ENCODE assay signal across 9 cellular contexts in genomic region chr13:107650081-107650701, GRCh38.
DNase-seq lines count a peak whose midpoint lies in the region; ATAC-seq and TF ChIP-seq lines count a peak whose summit lies in the region.
"Had no signal": no experiment of that assay in that cellular context is flagged by ENCODE, and none has a peak within 500 bp of the region (broad histone marks: within the 10 kb centered on the region; RNA-seq: fewer than 3 reads in every experiment).

No MANE protein-coding gene starts in this region.

- no peak overlapping the region for H3K27ac ChIP-seq in SJSA1
- no peak overlapping the region for H3K27ac ChIP-seq in colonic mucosa
- no peak overlapping the region for H3K27ac ChIP-seq in right lobe of liver
- H3K27ac ChIP-seq in thoracic aorta: no peak overlapping the region

- no peaks in the 10 kb centered on the region for H3K9me3 Mint-ChIP-seq in CD14-positive monocyte

- H3K4me1 Mint-ChIP-seq in CD14-positive monocyte: no peaks in the 10 kb centered on the region
- H3K4me1 Mint-ChIP-seq: naive B cell had no signal

- H3K9me3 ChIP-seq in SJSA1 (replicated peaks) (no peaks in the 10 kb centered on the region), colonic mucosa (no peaks in the 10 kb centered on the region), right lobe of liver (no peaks in the 10 kb centered on the region), thoracic aorta (no peaks in the 10 kb centered on the region)

- H3K4me3 ChIP-seq in SJSA1 (no peak overlapping the region), colonic mucosa (no peak overlapping the region), right lobe of liver (no peak overlapping the region), thoracic aorta (no peak overlapping the region)

- DNase-seq in CD14-positive monocyte (ENCODE audit: low spot score) (no peak), SJSA1 (ENCODE audit: low read depth in 1 of 2, low spot score in 2 of 2) (peak; percentile 40 to 62), colonic mucosa (peak; percentile 33), right lobe of liver (peak; percentile 49 to 56 (median 50)), thoracic aorta (ENCODE audit: low spot score) (no peak), NCI-H774 (lab: John Stamatoyannopoulos, UW) (no peak)
- DNase-seq: naive B cell had no signal

- H3K36me3 ChIP-seq in SJSA1 (no peaks in the 10 kb centered on the region), colonic mucosa (no peaks in the 10 kb centered on the region), right lobe of liver (no peaks in the 10 kb centered on the region), thoracic aorta (no peaks in the 10 kb centered on the region)

- no peak overlapping the region for H3K9ac ChIP-seq in colonic mucosa (ENCODE audit: low read depth in 2 of 2, low read length in 2 of 2)

- H3K4me1 ChIP-seq in SJSA1 (replicated peaks) (no peaks in the 10 kb centered on the region), colonic mucosa (no peaks in the 10 kb centered on the region), right lobe of liver (no peaks in the 10 kb centered on the region), thoracic aorta (ENCODE audit: control insufficient read depth in 1 of 2, low read depth in 2 of 2) (no peaks in the 10 kb centered on the region)

- TF ChIP-seq CTCF in CD14-positive monocyte (IDR thresholded peaks at IDR 0.05) (peak; percentile 70), colonic mucosa (IDR thresholded peaks at IDR 0.05) (peak; percentile 62), right lobe of liver (IDR thresholded peaks at IDR 0.05) (peak; percentile 50 to 81 (median 70)), thoracic aorta (IDR thresholded peaks at IDR 0.05) (peak; percentile 79)

- no peak for TF ChIP-seq POLR2A in right lobe of liver (IDR thresholded peaks at IDR 0.05)

- no peaks in the 10 kb centered on the region for H3K36me3 Mint-ChIP-seq in CD14-positive monocyte
- H3K36me3 Mint-ChIP-seq: naive B cell had no signal

- ATAC-seq in GM19035 (IDR thresholded peaks at IDR 0.05; ENCODE audit: unreplicated experiment) (peak; percentile 84), HG03342 (IDR thresholded peaks at IDR 0.05; ENCODE audit: unreplicated experiment) (peak; percentile 93), right lobe of liver (peak; percentile 72 to 74 (median 74)), thoracic aorta (ENCODE audit: insufficient number of reproducible peaks, low FRiP score, low read depth) (no peak)

- no peaks in the 10 kb centered on the region for H3K27me3 Mint-ChIP-seq in CD14-positive monocyte (ENCODE audit: low read depth in 3 of 3)
- H3K27me3 Mint-ChIP-seq: naive B cell had no signal

- H3K27me3 ChIP-seq in SJSA1 (replicated peaks) (no peaks in the 10 kb centered on the region), colonic mucosa (no peaks in the 10 kb centered on the region), right lobe of liver (no peaks in the 10 kb centered on the region), thoracic aorta (replicated peaks; ENCODE audit: insufficient read depth) (no peaks in the 10 kb centered on the region)

- WGBS in right lobe of liver (ENCODE audit: insufficient coverage, low coverage, low lambda C conversion rate, missing lambda C conversion rate): 17% methylated on average over 15 of the region's 15 CpGs

- intact Hi-C loops in CD14-positive monocyte (cut with micrococcal nuclease): no loop called here
- intact Hi-C loops in colonic mucosa (cut with DNase I): no loop called here
- intact Hi-C loops in right lobe of liver (cut with DNase I): no loop called here

- H3K4me3 Mint-ChIP-seq in CD14-positive monocyte: no peak overlapping the region
- H3K4me3 Mint-ChIP-seq: naive B cell had no signal

- no peak overlapping the region for H3K27ac Mint-ChIP-seq in CD14-positive monocyte
- H3K27ac Mint-ChIP-seq: naive B cell had no signal

Comparison
In these comparisons a context has a peak if more than half of its experiments do, and no peak if none do; other contexts are left out.
1. DNase-seq: peak in SJSA1 (2 of 2), colonic mucosa (single experiment) and right lobe of liver (3 of 3); none in CD14-positive monocyte (single experiment), thoracic aorta (single experiment) and NCI-H774 (single experiment).
2. Peak in every context shown above with its lines, with median percentiles within 50 percentile points of each other: CTCF ChIP-seq.